ENCODE assay signal across 30 cellular contexts in the genomic region with DNA sequence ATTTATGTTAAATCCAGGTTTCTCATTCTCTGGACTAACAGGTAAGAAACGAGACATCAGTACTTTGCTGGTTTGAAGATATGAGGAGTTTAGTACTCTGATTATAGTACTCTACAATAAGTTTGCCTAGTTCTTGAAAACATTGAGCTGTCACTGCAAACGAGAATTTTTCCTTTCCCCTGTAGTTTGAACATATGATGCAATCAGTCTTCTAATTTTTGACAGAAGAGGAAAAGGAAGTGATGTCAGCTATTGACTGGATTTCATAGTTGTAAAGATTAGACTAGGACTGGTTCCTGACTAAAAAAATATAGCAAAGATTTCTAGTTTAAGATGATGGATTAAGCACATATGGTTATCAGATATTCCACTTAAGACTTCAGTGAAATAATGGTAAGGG.
"Had no signal": no experiment of that assay in that cellular context is flagged by ENCODE, and none has a peak within 500 bp of the region (broad histone marks: within the 10 kb centered on the region; RNA-seq: fewer than 3 reads in every experiment).

No MANE protein-coding gene starts in this region.

- DNase-seq: activated B cell treated with CpG ODN at 0.5 μM for 24 hours; activated CD4-positive, alpha-beta memory T cell treated with anti-CD3 and anti-CD28 coated beads, Interleukin-2, amount 10 ng/mL, durations not matched to agents 7 days and 5 days; activated CD4-positive, alpha-beta T cell treated with anti-CD3 and anti-CD28 coated beads for 4 hours; activated CD4-positive, CD25-positive, alpha-beta regulatory T cell treated with anti-CD3 and anti-CD28 coated beads, Interleukin-2, amount 50 U/mL, for 72 hours; activated CD8-positive, alpha-beta memory T cell treated with anti-CD3 and anti-CD28 coated beads for 24 hours; activated CD8-positive, alpha-beta memory T cell treated with anti-CD3 and anti-CD28 coated beads, Interleukin-2, amount 10 ng/mL, durations not matched to agents 7 days and 5 days; activated CD8-positive, alpha-beta memory T cell treated with anti-CD3 and anti-CD28 coated beads, Interleukin-2, amount 50 U/mL, for 48 hours; activated effector memory CD4-positive, alpha-beta T cell treated with Interleukin-2 at 50 U/mL for 16 hours; activated naive CD4-positive, alpha-beta T cell; activated naive CD4-positive, alpha-beta T cell treated with anti-CD3 and anti-CD28 coated beads, Interleukin-2, amount 50 U/mL, for 16 hours; activated naive CD8-positive, alpha-beta T cell treated with anti-CD3 and anti-CD28 coated beads, Interleukin-2, amount 10 ng/mL, durations not matched to agents 7 days and 5 days; activated T-cell treated with anti-CD3 and anti-CD28 coated beads, Interleukin-2, amount 50 U/mL, for 48 hours; amygdala; colonic mucosa; NCI-H1092 treated with DMSO at 0.1 percent for 48 hours; NCI-H1417; NCI-H146; NCI-H187 treated with DMSO at 0.1 percent for 48 hours; NCI-H2081 treated with DMSO at 0.1 percent for 48 hours; NCI-H345; NCI-H524 treated with DMSO at 0.1 percent for 48 hours; NK-92 treated with Interleukin-12 subunit alpha and Interleukin-12 subunit beta, amount 100 ng/mL, for 24 hours; Peyer's patch; RPMI8226; SHP77 treated with DMSO at 0.1 percent for 48 hours; SK-N-SH had no signal

- H3K9me3 ChIP-seq: ascending aorta, colonic mucosa, Peyer's patch, SJSA1, SK-N-SH had no signal

- H3K4me3 ChIP-seq: ascending aorta, cardiac muscle cell, colonic mucosa, Peyer's patch, SJSA1 had no signal

- H3K4me1 ChIP-seq: ascending aorta, colonic mucosa, Peyer's patch, SJSA1 had no signal

- H3K36me3 ChIP-seq: ascending aorta, cardiac muscle cell, colonic mucosa, Peyer's patch, SJSA1 had no signal

- H3K27ac ChIP-seq: ascending aorta, cardiac muscle cell, colonic mucosa, Peyer's patch, SJSA1, VCaP had no signal
